ENCODE assay signal across 8 cellular contexts in the genomic region with DNA sequence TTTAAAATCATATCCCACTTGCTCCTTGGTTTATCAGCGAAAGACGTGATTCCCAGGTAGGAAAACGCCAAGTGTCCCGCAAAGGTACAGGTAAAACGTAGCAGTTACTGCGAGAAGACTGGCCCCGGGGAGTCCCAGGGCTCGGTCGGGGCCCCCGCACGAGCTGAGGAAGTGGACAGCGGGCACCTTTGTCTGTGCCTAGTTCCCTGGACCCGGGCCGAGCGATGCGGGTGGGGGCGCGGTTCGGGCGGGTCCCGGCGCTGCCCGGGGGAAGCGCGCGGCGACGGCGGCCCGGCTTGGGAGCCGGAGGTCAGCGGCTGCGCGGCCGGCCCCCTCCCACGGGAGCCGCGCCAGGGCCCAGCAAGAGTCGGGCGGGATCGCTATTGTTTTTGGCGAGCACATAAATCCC. TPM values are rescaled to one million over a fixed set of nuclear protein-coding genes. Genes with fewer than 3 reads are reported as not detected.
DNase-seq lines count a peak whose midpoint lies in the region; ATAC-seq and TF ChIP-seq lines count a peak whose summit lies in the region.

No MANE protein-coding gene starts in this region.

- no peaks in the 10 kb centered on the region for H3K36me3 ChIP-seq in BJ (ENCODE audit: control insufficient read depth, insufficient read depth, low read length)

- ATAC-seq in HG02678 (IDR thresholded peaks at IDR 0.05; ENCODE audit: unreplicated experiment), result peak; percentile 6
- peak; percentile 6 for ATAC-seq in activated CD8-positive, alpha-beta T cell treated with anti-CD3 and anti-CD28 coated beads, Interleukin-2, amount 10 ng/mL, durations not matched to agents 7 days and 5 days
- ATAC-seq in Right ventricle myocardium superior (ENCODE audit: poor library complexity), result peak; percentile 74
- ATAC-seq in HG03135 (IDR thresholded peaks at IDR 0.05; ENCODE audit: unreplicated experiment), result no peak
- ATAC-seq in HG03571 (IDR thresholded peaks at IDR 0.05; ENCODE audit: unreplicated experiment), result no peak

- no peaks in the 10 kb centered on the region for H3K9me3 Mint-ChIP-seq in activated CD8-positive, alpha-beta T cell treated with anti-CD3 and anti-CD28 coated beads, Interleukin-2, amount 10 ng/mL, durations not matched to agents 7 days and 5 days (ENCODE audit: insufficient read depth)

- H3K27me3 Mint-ChIP-seq in activated CD8-positive, alpha-beta T cell treated with anti-CD3 and anti-CD28 coated beads, Interleukin-2, amount 10 ng/mL, durations not matched to agents 7 days and 5 days (ENCODE audit: low read depth), result peaks cover 35% of the 10 kb centered on the region

- H3K4me3 ChIP-seq in BJ (ENCODE audit: low read depth, low read length), result peak overlapping the region; percentile 82

- no peaks in the 10 kb centered on the region for H3K36me3 Mint-ChIP-seq in activated CD8-positive, alpha-beta T cell treated with anti-CD3 and anti-CD28 coated beads, Interleukin-2, amount 10 ng/mL, durations not matched to agents 7 days and 5 days (ENCODE audit: low read depth)

- H3K4me3 Mint-ChIP-seq in activated CD8-positive, alpha-beta T cell treated with anti-CD3 and anti-CD28 coated beads, Interleukin-2, amount 10 ng/mL, durations not matched to agents 7 days and 5 days, result peak overlapping the region; percentile 61

- H3K27me3 ChIP-seq in BJ (ENCODE audit: control insufficient read depth, insufficient read depth, low read length), result peaks cover 14% of the 10 kb centered on the region

- CTCF ChIA-PET in BJ (lab: Yijun Ruan, JAX), result interaction anchor here (1.3 kb wide), 1 partner anchor 31 kb away, joined by 6 read pairs; no protein-coding TSS in a partner anchor
- CTCF ChIA-PET in activated CD8-positive, alpha-beta T cell treated with anti-CD3 and anti-CD28 coated beads, Interleukin-2, amount 10 ng/mL, durations not matched to agents 7 days and 5 days (lab: Charles Lee), result interaction anchor here (1.3 kb wide), 1 partner anchor 12 kb away, joined by 3 read pairs; no protein-coding TSS in a partner anchor

- POLR2A ChIA-PET in BJ (lab: Charles Lee), result no interaction called here
- POLR2A ChIA-PET in activated CD8-positive, alpha-beta T cell treated with anti-CD3 and anti-CD28 coated beads, Interleukin-2, amount 10 ng/mL, durations not matched to agents 7 days and 5 days (lab: Charles Lee), result no interaction called here

- no peak overlapping the region for H3K27ac Mint-ChIP-seq in activated CD8-positive, alpha-beta T cell treated with anti-CD3 and anti-CD28 coated beads, Interleukin-2, amount 10 ng/mL, durations not matched to agents 7 days and 5 days

- H3K4me1 Mint-ChIP-seq in activated CD8-positive, alpha-beta T cell treated with anti-CD3 and anti-CD28 coated beads, Interleukin-2, amount 10 ng/mL, durations not matched to agents 7 days and 5 days (ENCODE audit: low read depth), result peaks cover 13% of the 10 kb centered on the region

- intact Hi-C loops in Right ventricle myocardium superior (cut with DNase I), result no loop called here

- no peak for TF ChIP-seq CTCF in BJ (IDR thresholded peaks at IDR 0.05; ENCODE audit: insufficient read depth, low read depth, low read length)

- no peak for DNase-seq in BJ (ENCODE audit: low read depth)
- no peak for DNase-seq in activated CD8-positive, alpha-beta T cell treated with anti-CD3 and anti-CD28 coated beads, Interleukin-2, amount 10 ng/mL, durations not matched to agents 7 days and 5 days
- peak; percentile 74 for DNase-seq in Right ventricle myocardium superior
- DNase-seq in pons (ENCODE audit: low spot score), result peak; percentile 49
- no peak for DNase-seq in NCI-H2227 (lab: John Stamatoyannopoulos, UW; ENCODE audit: unreplicated experiment)

RNA-seq across cellular contexts. Expression of gene NEO1, which starts 0.9 kb away (rescaled TPM):
- polyA plus RNA-seq in BJ (2011; rRNA removed), result 2.9 and 3.2 TPM in 2 replicates
- polyA minus RNA-seq in BJ (2011; rRNA and poly(A)+ RNA removed), result 4.9 TPM in 2 replicates
- 1 to 10 TPM in 1 of 2 experiments, under 1 TPM in 1; 0.78 to 1.7 TPM for total RNA-seq in activated CD8-positive, alpha-beta T cell treated with anti-CD3 and anti-CD28 coated beads, Interleukin-2, amount 10 ng/mL, durations not matched to agents 7 days and 5 days
- total RNA-seq in Right ventricle myocardium superior, result 11.1 TPM

Comparison
In these comparisons a context has a peak if more than half of its experiments do, and no peak if none do; other contexts are left out.
1. DNase-seq: peak in Right ventricle myocardium superior (single experiment) and pons (single experiment); none in BJ (single experiment), activated CD8-positive, alpha-beta T cell treated with anti-CD3 and anti-CD28 coated beads, Interleukin-2, amount 10 ng/mL, durations not matched to agents 7 days and 5 days (single experiment) and NCI-H2227 (single experiment).
2. ATAC-seq: peak in HG02678 (single experiment), activated CD8-positive, alpha-beta T cell treated with anti-CD3 and anti-CD28 coated beads, Interleukin-2, amount 10 ng/mL, durations not matched to agents 7 days and 5 days (single experiment) and Right ventricle myocardium superior (single experiment); none in HG03135 (single experiment) and HG03571 (single experiment).